ENCODE assay signal across 22 cellular contexts in genomic region chr1:61358770-61359455, GRCh38.
DNase-seq lines count a peak whose midpoint lies in the region; ATAC-seq, FAIRE-seq and TF ChIP-seq lines count a peak whose summit lies in the region.
"Had no signal": no experiment of that assay in that cellular context is flagged by ENCODE, and none has a peak within 500 bp of the region (broad histone marks: within the 10 kb centered on the region; RNA-seq: fewer than 3 reads in every experiment).

No MANE protein-coding gene starts in this region.

- no peak overlapping the region for H3K4me3 ChIP-seq in breast epithelium
- no peak overlapping the region for H3K4me3 ChIP-seq in bronchial epithelial cell (ENCODE audit: low read depth, low read length)
- no peak overlapping the region for H3K4me3 ChIP-seq in aorta (ENCODE audit: low read length in 2 of 2)
- H3K4me3 ChIP-seq: BLaER1, esophagus squamous epithelium, lower lobe of right lung, MG63 had no signal

- H3K4me1 Mint-ChIP-seq in MCF 10A (ENCODE audit: insufficient read depth, unreplicated experiment) = peaks cover 6% of the 10 kb centered on the region
- H3K4me1 Mint-ChIP-seq: activated naive CD8-positive, alpha-beta T cell treated with anti-CD3 and anti-CD28 coated beads for 36 hours had no signal

- H3K36me3 ChIP-seq in breast epithelium = no peaks in the 10 kb centered on the region
- peaks cover 8% of the 10 kb centered on the region for H3K36me3 ChIP-seq in bronchial epithelial cell (ENCODE audit: control insufficient read depth, insufficient read depth, low read length)
- peaks cover 2 to 3% of the 10 kb centered on the region in 2 donors for H3K36me3 ChIP-seq in aorta (ENCODE audit: control insufficient read depth in 1 of 2, insufficient read depth in 2 of 2, low read length in 1 of 2)
- H3K36me3 ChIP-seq: BLaER1, MG63 had no signal

- POLR2A ChIA-PET in MCF 10A (lab: Yijun Ruan, JAX) = interaction anchor here (0.5 to 1.2 kb wide), 2 partner anchors 22 to 282 kb away, joined by 3 read pairs; no protein-coding TSS in a partner anchor

- CTCF ChIA-PET in MCF 10A (lab: Yijun Ruan, JAX) = interaction anchor here (0.6 to 1.4 kb wide), 3 partner anchors 15 to 41 kb away, joined by 3 to 5 read pairs (median 3); no protein-coding TSS in a partner anchor

- no peak for FAIRE-seq in bronchial epithelial cell (lab: Jason Lieb, UNC)
- FAIRE-seq: A204.1 had no signal

- TF ChIP-seq POLR2A in breast epithelium (IDR thresholded peaks at IDR 0.05) = no peak

- WGBS in aorta, 2 donors = 75 to 79% methylated on average over 8 of the region's 8 CpGs

- peak overlapping the region; percentile 69 for H3K27ac Mint-ChIP-seq in MCF 10A (ENCODE audit: low read depth, unreplicated experiment)
- H3K27ac Mint-ChIP-seq: activated naive CD8-positive, alpha-beta T cell treated with anti-CD3 and anti-CD28 coated beads for 36 hours had no signal

- no peaks in the 10 kb centered on the region for H3K9me3 Mint-ChIP-seq in MCF 10A (ENCODE audit: unreplicated experiment)
- H3K9me3 Mint-ChIP-seq: activated naive CD8-positive, alpha-beta T cell treated with anti-CD3 and anti-CD28 coated beads for 36 hours; brain had no signal

- H3K4me1 ChIP-seq in breast epithelium (no peaks in the 10 kb centered on the region), foreskin keratinocyte (no peaks in the 10 kb centered on the region), aorta (ENCODE audit: control insufficient read depth in 1 of 2, insufficient read depth in 2 of 2, low read length in 2 of 2) (peaks cover 0 to 4% of the 10 kb centered on the region in 2 donors)
- H3K4me1 ChIP-seq: lower lobe of right lung had no signal

- TF ChIP-seq CTCF in MCF 10A (IDR thresholded peaks at IDR 0.05; ENCODE audit: unreplicated experiment) (no peak), breast epithelium (IDR thresholded peaks at IDR 0.05) (no peak), bronchial epithelial cell (IDR thresholded peaks at IDR 0.05; ENCODE audit: insufficient read depth, low read length, severe bottlenecking) (no peak), foreskin keratinocyte (conservative IDR thresholded peaks at IDR 0.05) (no peak)

- H3K27ac ChIP-seq in breast epithelium (no peak overlapping the region), foreskin keratinocyte (no peak overlapping the region), aorta (ENCODE audit: low read depth in 1 of 2, low read length in 2 of 2) (no peak overlapping the region)
- H3K27ac ChIP-seq: BLaER1, lower lobe of right lung had no signal

- H3K9me3 ChIP-seq in breast epithelium (no peaks in the 10 kb centered on the region), aorta (ENCODE audit: control insufficient read depth, low read length) (no peaks in the 10 kb centered on the region)
- H3K9me3 ChIP-seq: BLaER1, Caco-2, esophagus squamous epithelium, lower lobe of right lung, MG63 had no signal

- H3K27me3 Mint-ChIP-seq in MCF 10A (ENCODE audit: insufficient read depth, unreplicated experiment) = no peaks in the 10 kb centered on the region
- H3K27me3 Mint-ChIP-seq: activated naive CD8-positive, alpha-beta T cell treated with anti-CD3 and anti-CD28 coated beads for 36 hours; brain had no signal

- H3K36me3 Mint-ChIP-seq in MCF 10A (ENCODE audit: insufficient read depth, unreplicated experiment) = peaks cover 32% of the 10 kb centered on the region
- H3K36me3 Mint-ChIP-seq: activated naive CD8-positive, alpha-beta T cell treated with anti-CD3 and anti-CD28 coated beads for 36 hours had no signal

- H3K4me3 Mint-ChIP-seq in MCF 10A (ENCODE audit: unreplicated experiment) = no peak overlapping the region
- H3K4me3 Mint-ChIP-seq: activated naive CD8-positive, alpha-beta T cell treated with anti-CD3 and anti-CD28 coated beads for 36 hours; brain had no signal

- peak; percentile 84 for DNase-seq in MCF 10A (ENCODE audit: unreplicated experiment)
- no peak for DNase-seq in breast epithelium (ENCODE audit: low spot score in 2 of 2)
- peak; percentile 63 for DNase-seq in bronchial epithelial cell (ENCODE audit: low read depth)
- DNase-seq in foreskin keratinocyte = peak in 1 of 2 donors; percentile 34
- DNase-seq in glomerular visceral epithelial cell (ENCODE audit: extremely low spot score) = no peak
- no peak for DNase-seq in NAMALWA (ENCODE audit: low spot score)
- no peak for DNase-seq in aorta
- DNase-seq in Ammon's horn (ENCODE audit: low spot score) = no peak
- DNase-seq: activated CD4-positive, alpha-beta T cell treated with anti-CD3 and anti-CD28 coated beads for 4 hours; activated naive CD8-positive, alpha-beta T cell treated with anti-CD3 and anti-CD28 coated beads for 36 hours; Caco-2; esophagus squamous epithelium; head of caudate nucleus; lower lobe of right lung; MG63; NCI-H146; OCI-M1; SIG-M5; T-helper 1 cell had no signal

- ATAC-seq in foreskin keratinocyte (peak; percentile 43), aorta (ENCODE audit: low FRiP score) (no peak)
- ATAC-seq: lower lobe of right lung had no signal

- intact Hi-C loops in MCF 10A (cut with micrococcal nuclease) = no loop called here
- intact Hi-C loops in breast epithelium (cut with DNase I; ENCODE audit: low total_unique reads) = no loop called here
- intact Hi-C loops in aorta (cut with DNase I) = no loop called here

- H3K27me3 ChIP-seq in breast epithelium (no peaks in the 10 kb centered on the region), bronchial epithelial cell (ENCODE audit: control insufficient read depth, insufficient read depth, low read length) (no peaks in the 10 kb centered on the region), foreskin keratinocyte (no peaks in the 10 kb centered on the region), aorta (ENCODE audit: control insufficient read depth in 1 of 2, insufficient read depth in 2 of 2, low read length in 1 of 2) (no peaks in the 10 kb centered on the region)
- H3K27me3 ChIP-seq: BLaER1, esophagus squamous epithelium, MG63 had no signal

- no TSS peak for BruUV-seq in MCF 10A (replicated peaks; lab: Mats Ljungman, UMichigan)

Comparison
In these comparisons a context has a peak if more than half of its experiments do, and no peak if none do; other contexts are left out.
1. DNase-seq: peak in MCF 10A (single experiment) and bronchial epithelial cell (single experiment); none in breast epithelium (0 of 2), glomerular visceral epithelial cell (single experiment), NAMALWA (single experiment), aorta (0 of 2) and Ammon's horn (single experiment).